In the genomic region with DNA sequence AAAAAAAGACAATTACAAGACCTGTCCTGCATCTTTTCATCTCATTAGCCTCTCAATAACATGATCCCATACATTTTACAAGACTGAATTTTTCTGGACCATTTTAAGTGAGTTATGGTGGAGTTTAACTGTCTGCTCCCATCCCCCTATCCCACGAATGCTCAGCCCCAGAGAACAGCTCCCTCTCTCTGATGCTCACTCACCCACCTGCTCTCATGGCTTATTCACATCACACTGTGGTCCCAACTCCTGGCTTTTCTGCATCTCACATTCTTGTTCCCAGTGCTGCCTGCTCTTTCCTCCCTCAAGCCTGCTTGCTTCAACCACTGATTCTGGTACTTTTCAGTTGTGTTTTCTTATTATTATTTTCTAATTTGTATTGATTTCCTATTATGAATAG, we compare ENCODE assay signal across 14 cellular contexts. TPM values are rescaled to one million over a fixed set of nuclear protein-coding genes. Genes with fewer than 3 reads are reported as not detected.
DNase-seq lines count a peak whose midpoint lies in the region; ATAC-seq, FAIRE-seq and TF ChIP-seq lines count a peak whose summit lies in the region.
"Had no signal": no experiment of that assay in that cellular context is flagged by ENCODE, and none has a peak within 500 bp of the region (broad histone marks: within the 10 kb centered on the region; RNA-seq: fewer than 3 reads in every experiment).

No MANE protein-coding gene starts in this region.

- no peak for TF ChIP-seq POLR2A in heart left ventricle (IDR thresholded peaks at IDR 0.05)
- TF ChIP-seq POLR2A in IMR-90 (IDR thresholded peaks at IDR 0.05; ENCODE audit: low read depth, low read length): no peak

- dilution Hi-C loops in IMR-90 (cut with HindIII; ENCODE audit: low sequenced_read_pairs, unreplicated experiment): no loop called here

- H4K5ac ChIP-seq in IMR-90 (ENCODE audit: low read depth, low read length): peak overlapping the region; percentile 1; the same call in 1 of the 2 replicates

- H4K8ac ChIP-seq in IMR-90 (ENCODE audit: low read depth in 2 of 2, low read length in 2 of 2): peak overlapping the region; percentile 21 to 32; a peak in 3 of 4 replicates

- H3K36me3 ChIP-seq in heart left ventricle: no peaks in the 10 kb centered on the region
- no peaks in the 10 kb centered on the region for H3K36me3 ChIP-seq in IMR-90 (ENCODE audit: control insufficient read depth, insufficient read depth, low read length)
- H3K36me3 ChIP-seq: ascending aorta, sigmoid colon, tibial artery had no signal

- H3K4me3 Mint-ChIP-seq in activated naive CD8-positive, alpha-beta T cell treated with anti-CD3 and anti-CD28 coated beads, Interleukin-2, amount 50 U/mL, for 24 hours: peak overlapping the region; percentile 34
- peak overlapping the region; percentile 2 to 24 for H3K4me3 Mint-ChIP-seq in stimulated activated naive CD8-positive, alpha-beta T cell treated with anti-CD3 and anti-CD28 coated beads, Interleukin-15, amount 100 ng/mL, for 72 hours

- H2BK15ac ChIP-seq in IMR-90 (ENCODE audit: low read depth, low read length): peak overlapping the region; percentile 83; the same call in 1 of the 3 replicates

- BruUV-seq in IMR-90 (replicated peaks; lab: Mats Ljungman, UMichigan): no TSS peak

- H3K14ac ChIP-seq in IMR-90 (replicated peaks; ENCODE audit: low read depth, low read length): peak overlapping the region; percentile 54; the same call in 1 of the 2 replicates

- POLR2A ChIA-PET in IMR-90 (lab: Charles Lee; ENCODE audit: unreplicated experiment): no interaction called here

- H2BK5ac ChIP-seq in IMR-90 (ENCODE audit: low read depth, low read length, poor library complexity, severe bottlenecking): peak overlapping the region; percentile 84

- H3K56ac ChIP-seq in IMR-90 (ENCODE audit: extremely low read depth, insufficient read depth, low read length): peak overlapping the region; percentile 17; the same call in 1 of the 2 replicates

- intact Hi-C loops in heart left ventricle (cut with DNase I): no loop called here
- intact Hi-C loops in Right ventricle myocardium superior (cut with DNase I): no loop called here
- intact Hi-C loops in IMR-90 (cut with micrococcal nuclease): loop anchor here (1.0 kb wide), 2 partner anchors 12 to 20 kb away; a partner anchor contains a TSS

- ATAC-seq in heart left ventricle: no peak
- no peak for ATAC-seq in Right ventricle myocardium superior (ENCODE audit: poor library complexity)
- ATAC-seq in IMR-90 (ENCODE audit: low read depth): peak; percentile 27
- ATAC-seq in activated naive CD8-positive, alpha-beta T cell treated with anti-CD3 and anti-CD28 coated beads, Interleukin-2, amount 50 U/mL, for 24 hours: no peak
- no peak for ATAC-seq in stimulated activated naive CD8-positive, alpha-beta T cell treated with anti-CD3 and anti-CD28 coated beads, Interleukin-15, amount 100 ng/mL, for 72 hours
- no peak for ATAC-seq in HG02852 (IDR thresholded peaks at IDR 0.05; ENCODE audit: unreplicated experiment)

- H2AK5ac ChIP-seq in IMR-90 (ENCODE audit: low read depth, low read length): peak overlapping the region; percentile 97

- peaks cover 0 to 27% (median 8%) of the 10 kb centered on the region in 12 donors for H3K4me1 ChIP-seq in heart left ventricle
- peaks cover 24% of the 10 kb centered on the region for H3K4me1 ChIP-seq in IMR-90 (ENCODE audit: control insufficient read depth, insufficient read depth, low read length)
- H3K4me1 ChIP-seq: sigmoid colon had no signal

- TF ChIP-seq CTCF in heart left ventricle (IDR thresholded peaks at IDR 0.05) (no peak), IMR-90 (conservative IDR thresholded peaks at IDR 0.05; ENCODE audit: low read depth, low read length) (no peak)

- CTCF ChIA-PET in IMR-90 (lab: Yijun Ruan, JAX): interaction anchor here (0.6 to 2.5 kb wide), 4 partner anchors 11 to 229 kb away, joined by 3 to 6 read pairs (median 4); no protein-coding TSS in a partner anchor

- peaks cover 2% of the 10 kb centered on the region for H3K27me3 Mint-ChIP-seq in activated naive CD8-positive, alpha-beta T cell treated with anti-CD3 and anti-CD28 coated beads, Interleukin-2, amount 50 U/mL, for 24 hours
- no peaks in the 10 kb centered on the region for H3K27me3 Mint-ChIP-seq in stimulated activated naive CD8-positive, alpha-beta T cell treated with anti-CD3 and anti-CD28 coated beads, Interleukin-15, amount 100 ng/mL, for 72 hours

- peak overlapping the region; percentile 78 for H3K4ac ChIP-seq in IMR-90 (ENCODE audit: low read depth, low read length)

- H3K27ac ChIP-seq in heart left ventricle (peak overlapping the region in 9 of 12 donors; percentile 8 to 68 (median 38)), IMR-90 (ENCODE audit: insufficient read depth, low read length) (peak overlapping the region; percentile 97)
- H3K27ac ChIP-seq: ascending aorta, GM23248, sigmoid colon, tibial artery had no signal

- H3K9me3 Mint-ChIP-seq in activated naive CD8-positive, alpha-beta T cell treated with anti-CD3 and anti-CD28 coated beads, Interleukin-2, amount 50 U/mL, for 24 hours: peaks cover 4% of the 10 kb centered on the region
- H3K9me3 Mint-ChIP-seq in stimulated activated naive CD8-positive, alpha-beta T cell treated with anti-CD3 and anti-CD28 coated beads, Interleukin-15, amount 100 ng/mL, for 72 hours: peaks cover 9 to 13% of the 10 kb centered on the region in 2 donors

- peak overlapping the region; percentile 77 for H4K91ac ChIP-seq in IMR-90 (ENCODE audit: insufficient read depth, low read depth, low read length)

- peak; percentile 18; the same call in 1 of the 2 replicates for TF ChIP-seq RAD21 in IMR-90 (IDR thresholded peaks at IDR 0.05; ENCODE audit: low read length)

- H3K79me1 ChIP-seq in IMR-90 (ENCODE audit: low read depth in 1 of 2, low read length in 2 of 2): 0 out of 4 replicates have a peak, but pooled peaks cover 0 to 10% of the 10 kb centered on the region in 2 experiments

- peaks cover 19% of the 10 kb centered on the region for H3K9me1 ChIP-seq in IMR-90 (ENCODE audit: insufficient read depth, low read length)

- H3K4me3 ChIP-seq in heart left ventricle: no peak overlapping the region
- no peak overlapping the region for H3K4me3 ChIP-seq in IMR-90 (ENCODE audit: insufficient read depth, low read depth, low read length)
- H3K4me3 ChIP-seq: ascending aorta, sigmoid colon, tibial artery had no signal

- peak overlapping the region; percentile 77; the same call in 1 of the 2 replicates for H2BK20ac ChIP-seq in IMR-90 (ENCODE audit: low read depth, low read length)

- no peak for DNase-seq in heart left ventricle
- no peak for DNase-seq in Right ventricle myocardium superior
- DNase-seq in IMR-90: peak; percentile 76
- no peak for DNase-seq in activated naive CD8-positive, alpha-beta T cell treated with anti-CD3 and anti-CD28 coated beads, Interleukin-2, amount 50 U/mL, for 24 hours
- DNase-seq in stimulated activated naive CD8-positive, alpha-beta T cell treated with anti-CD3 and anti-CD28 coated beads, Interleukin-15, amount 100 ng/mL, for 72 hours: no peak
- no peak for DNase-seq in HTR-8/SVneo (ENCODE audit: insufficient read length, low spot score)
- DNase-seq: activated gamma-delta T cell; NCI-H1092; sigmoid colon; stimulated activated naive B cell treated with anti-CD40 and anti-IgM and Interleukin-4, amounts not matched to agents 10 μg/mL and 1 μg/mL and 100 μg/mL, for 72 hours; tibial artery had no signal

- peak overlapping the region; percentile 15; the same call in 1 of the 2 replicates for H3K4me2 ChIP-seq in IMR-90 (ENCODE audit: low read depth, low read length)

- in situ Hi-C loops in IMR-90 (cut with MboI; ENCODE audit: low sequenced_read_pairs): no loop called here

- peak overlapping the region; percentile 49 for H3K23ac ChIP-seq in IMR-90 (ENCODE audit: low read depth, low read length)

- H3K36me3 Mint-ChIP-seq in activated naive CD8-positive, alpha-beta T cell treated with anti-CD3 and anti-CD28 coated beads, Interleukin-2, amount 50 U/mL, for 24 hours (ENCODE audit: low read depth): no peaks in the 10 kb centered on the region
- H3K36me3 Mint-ChIP-seq: stimulated activated naive B cell treated with anti-CD40 and anti-IgM and Interleukin-4, amounts not matched to agents 10 μg/mL and 1 μg/mL and 100 μg/mL, for 72 hours had no signal

- peak overlapping the region; percentile 29; the same call in 1 of the 2 replicates for H3K18ac ChIP-seq in IMR-90 (ENCODE audit: low read depth, low read length)

- H2AK9ac ChIP-seq in IMR-90 (replicated peaks; ENCODE audit: low read depth, low read length, poor library complexity): peak overlapping the region; percentile 60

- peak overlapping the region; percentile 72 for H3K27ac Mint-ChIP-seq in activated naive CD8-positive, alpha-beta T cell treated with anti-CD3 and anti-CD28 coated beads, Interleukin-2, amount 50 U/mL, for 24 hours
- H3K27ac Mint-ChIP-seq in stimulated activated naive CD8-positive, alpha-beta T cell treated with anti-CD3 and anti-CD28 coated beads, Interleukin-15, amount 100 ng/mL, for 72 hours: no peak overlapping the region
- H3K27ac Mint-ChIP-seq: stimulated activated naive B cell treated with anti-CD40 and anti-IgM and Interleukin-4, amounts not matched to agents 10 μg/mL and 1 μg/mL and 100 μg/mL, for 72 hours had no signal

- H3K4me1 Mint-ChIP-seq in activated naive CD8-positive, alpha-beta T cell treated with anti-CD3 and anti-CD28 coated beads, Interleukin-2, amount 50 U/mL, for 24 hours: peaks cover 40% of the 10 kb centered on the region
- H3K4me1 Mint-ChIP-seq in stimulated activated naive CD8-positive, alpha-beta T cell treated with anti-CD3 and anti-CD28 coated beads, Interleukin-15, amount 100 ng/mL, for 72 hours: peaks cover 43% of the 10 kb centered on the region

- no peak for FAIRE-seq in HTR-8/SVneo (lab: Jason Lieb, UNC)

- 38 to 65% (median 52%) methylated on average over 1 of the region's 1 CpG for whole genome bisulfite sequencing in heart left ventricle, 4 donors
- WGBS in IMR-90 (ENCODE audit: extremely low coverage in 2 of 2, insufficient read length in 1 of 2), 2 experiments: no CpG with 5 or more reads among the region's 1 CpG

- H3K9me3 ChIP-seq in heart left ventricle: no peaks in the 10 kb centered on the region
- no peaks in the 10 kb centered on the region for H3K9me3 ChIP-seq in IMR-90 (ENCODE audit: control insufficient read depth, insufficient read depth, low read length)
- H3K9me3 ChIP-seq: ascending aorta, sigmoid colon, tibial artery had no signal

- H2BK120ac ChIP-seq in IMR-90 (ENCODE audit: low read depth, low read length): peak overlapping the region; percentile 90

- H4K20me1 ChIP-seq in IMR-90 (ENCODE audit: insufficient read depth, low read length): peaks cover 8% of the 10 kb centered on the region

- H3K27me3 ChIP-seq in heart left ventricle (peaks cover 0 to 11% (median 0%) of the 10 kb centered on the region in 9 donors), IMR-90 (ENCODE audit: control insufficient read depth, insufficient read depth, low read length) (no peaks in the 10 kb centered on the region)
- H3K27me3 ChIP-seq: ascending aorta, sigmoid colon, tibial artery had no signal

- H3K9ac ChIP-seq in IMR-90 (ENCODE audit: low read depth, low read length): no peak overlapping the region
- H3K9ac ChIP-seq: GM23248 had no signal

- no peak overlapping the region for H2AFZ ChIP-seq in IMR-90 (replicated peaks; ENCODE audit: low read length, poor library complexity)
- H2AFZ ChIP-seq: GM23248 had no signal

RNA-seq across cellular contexts. Expression of a gene that starts 20.4 kb away (rescaled TPM):
- total RNA-seq in heart left ventricle (100 to 1,000 TPM; 101 to 244 (median 161) TPM), Right ventricle myocardium superior (165 TPM), IMR-90 (2012; rRNA removed) (27.8 and 31.7 TPM in 2 replicates)
- polyA plus RNA-seq in heart left ventricle (10 to 100 TPM; 32.4 to 72.0 TPM), IMR-90 (2012; rRNA removed) (18.0 and 20.4 TPM in 2 replicates)
- polyA plus RNA-seq in IMR-90 (2012; cell fraction: cytosol; rRNA removed): 3.7 and 4.3 TPM in 2 replicates
- 4.0 and 33.3 TPM in 2 replicates for polyA plus RNA-seq in IMR-90 (2012; cell fraction: nucleus; rRNA removed; ENCODE audit: low replicate concordance)
